Comparison of ENCODE assay signal across 23 cellular contexts in the genomic region with DNA sequence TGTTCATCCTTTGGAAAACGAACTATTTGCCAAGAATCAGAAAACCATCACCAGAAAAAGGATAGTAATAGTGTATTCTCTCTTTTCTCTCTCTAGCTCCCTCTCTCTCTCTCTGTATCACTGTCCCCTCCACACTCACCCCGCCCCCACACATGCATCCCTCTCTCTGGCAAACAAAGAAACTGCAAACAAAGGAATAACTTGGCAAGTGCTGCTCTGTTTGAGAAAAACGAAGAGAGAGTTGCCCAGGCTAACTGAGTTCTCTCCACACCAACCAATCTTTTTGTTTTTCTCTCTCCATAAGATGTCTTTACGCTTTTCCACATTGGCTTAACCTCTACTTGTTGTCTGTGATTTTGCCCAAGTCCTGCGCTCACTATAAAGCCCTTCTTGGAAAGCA.
DNase-seq lines count a peak whose midpoint lies in the region; ATAC-seq lines count a peak whose summit lies in the region.
"Had no signal": no experiment of that assay in that cellular context is flagged by ENCODE, and none has a peak within 500 bp of the region (broad histone marks: within the 10 kb centered on the region; RNA-seq: fewer than 3 reads in every experiment).

No MANE protein-coding gene starts in this region.

- H3K79me1 ChIP-seq in mesendoderm (ENCODE audit: low read length) (no peaks in the 10 kb centered on the region), mesenchymal stem cell (replicated peaks; ENCODE audit: low read length, poor library complexity, severe bottlenecking) (no peaks in the 10 kb centered on the region)

- H4K5ac ChIP-seq in mesendoderm (ENCODE audit: low read length), result no peak overlapping the region

- H3K27ac Mint-ChIP-seq in activated CD4-positive, alpha-beta memory T cell treated with anti-CD3 and anti-CD28 coated beads for 36 hours, result no peak overlapping the region
- H3K27ac Mint-ChIP-seq: activated CD8-positive, alpha-beta memory T cell treated with anti-CD3 and anti-CD28 coated beads, Interleukin-2, amount 10 ng/mL, durations not matched to agents 7 days and 5 days; activated naive CD4-positive, alpha-beta T cell treated with anti-CD3 and anti-CD28 coated beads, Interleukin-2, amount 50 U/mL, for 24 hours; T-cell had no signal

- H3K4ac ChIP-seq in mesendoderm (ENCODE audit: low read depth, low read length) (no peak overlapping the region), mesenchymal stem cell (ENCODE audit: low read depth in 1 of 2, low read length in 2 of 2) (no peak overlapping the region)

- no peak overlapping the region for H2BK15ac ChIP-seq in mesendoderm (replicated peaks; ENCODE audit: low read depth)
- H2BK15ac ChIP-seq in mesenchymal stem cell (ENCODE audit: low read depth, poor library complexity, severe bottlenecking), result no peak overlapping the region

- H3K9ac ChIP-seq in mesendoderm (ENCODE audit: low read length) (no peak overlapping the region), mesenchymal stem cell (ENCODE audit: low read length) (no peak overlapping the region)
- H3K9ac ChIP-seq: BLaER1 had no signal

- H3K27me3 ChIP-seq in ectodermal cell (ENCODE audit: control insufficient read depth, insufficient read depth, low read length, poor library complexity, severe bottlenecking), result no peaks in the 10 kb centered on the region
- H3K27me3 ChIP-seq in mesendoderm (ENCODE audit: insufficient read depth, low read length, poor library complexity), result no peaks in the 10 kb centered on the region
- no peaks in the 10 kb centered on the region for H3K27me3 ChIP-seq in mesenchymal stem cell (ENCODE audit: control insufficient read depth in 1 of 2, insufficient read depth in 1 of 2, low read length in 2 of 2)
- H3K27me3 ChIP-seq: BLaER1, right lobe of liver had no signal

- H2AK5ac ChIP-seq in mesendoderm (ENCODE audit: low read length) (no peak overlapping the region), mesenchymal stem cell (ENCODE audit: low read length, severe bottlenecking) (no peak overlapping the region)

- no peak overlapping the region for H4K91ac ChIP-seq in mesenchymal stem cell (ENCODE audit: low read length)

- CTCF ChIA-PET in activated CD4-positive, alpha-beta memory T cell treated with anti-CD3 and anti-CD28 coated beads for 36 hours (lab: Charles Lee), result no interaction called here

- H3K4me1 ChIP-seq in ectodermal cell (ENCODE audit: control insufficient read depth, insufficient read depth, low read length) (no peaks in the 10 kb centered on the region), mesendoderm (ENCODE audit: control insufficient read depth, low read depth, low read length) (no peaks in the 10 kb centered on the region), mesenchymal stem cell (ENCODE audit: control insufficient read depth, insufficient read depth, low read depth, low read length) (no peaks in the 10 kb centered on the region)
- H3K4me1 ChIP-seq: A549, BLaER1, lower lobe of right lung, right lobe of liver had no signal

- H3K79me2 ChIP-seq in mesendoderm (ENCODE audit: control insufficient read depth, insufficient read depth, low read length), result no peaks in the 10 kb centered on the region

- peaks cover 9% of the 10 kb centered on the region for H3K27me3 Mint-ChIP-seq in activated CD4-positive, alpha-beta memory T cell treated with anti-CD3 and anti-CD28 coated beads for 36 hours
- H3K27me3 Mint-ChIP-seq: activated CD8-positive, alpha-beta memory T cell treated with anti-CD3 and anti-CD28 coated beads, Interleukin-2, amount 10 ng/mL, durations not matched to agents 7 days and 5 days had no signal

- H2BK12ac ChIP-seq in mesenchymal stem cell (ENCODE audit: low read length in 2 of 2), result no peak overlapping the region

- peak; percentile 24 for DNase-seq in NCI-H748 (lab: John Stamatoyannopoulos, UW; ENCODE audit: unreplicated experiment)
- no peak for DNase-seq in NCI-H748 treated with DMSO at 0.1 percent for 48 hours (lab: John Stamatoyannopoulos, UW)
- peak; percentile 60 for DNase-seq in mesendoderm
- peak; percentile 13 for DNase-seq in superior temporal gyrus (ENCODE audit: extremely low spot score)
- no peak for DNase-seq in mesenchymal stem cell
- DNase-seq in activated CD4-positive, alpha-beta memory T cell treated with anti-CD3 and anti-CD28 coated beads for 36 hours, result no peak
- DNase-seq: activated CD4-positive, alpha-beta T cell treated with anti-CD3 and anti-CD28 coated beads for 4 hours; activated CD8-positive, alpha-beta memory T cell treated with anti-CD3 and anti-CD28 coated beads, Interleukin-2, amount 10 ng/mL, durations not matched to agents 7 days and 5 days; aorta; central memory CD4-positive, alpha-beta T cell; lower lobe of right lung; NCI-H1105 treated with DMSO at 0.1 percent for 48 hours; NCI-H82; PC-3; right lobe of liver; SIG-M5; stimulated activated CD4-positive, alpha-beta T cell treated with anti-CD3 and anti-CD28 coated beads, Interleukin-15, amount 100 ng/mL, for 24 hours; T-cell had no signal

- H2BK120ac ChIP-seq in mesendoderm (ENCODE audit: low read depth, low read length) (no peak overlapping the region), mesenchymal stem cell (ENCODE audit: low read depth, low read length) (no peak overlapping the region)

- peaks cover 2% of the 10 kb centered on the region for H3K36me3 Mint-ChIP-seq in activated CD4-positive, alpha-beta memory T cell treated with anti-CD3 and anti-CD28 coated beads for 36 hours
- H3K36me3 Mint-ChIP-seq: activated CD8-positive, alpha-beta memory T cell treated with anti-CD3 and anti-CD28 coated beads, Interleukin-2, amount 10 ng/mL, durations not matched to agents 7 days and 5 days; activated naive CD4-positive, alpha-beta T cell treated with anti-CD3 and anti-CD28 coated beads, Interleukin-2, amount 50 U/mL, for 24 hours; T-cell had no signal

- H3K4me1 Mint-ChIP-seq in activated CD4-positive, alpha-beta memory T cell treated with anti-CD3 and anti-CD28 coated beads for 36 hours (ENCODE audit: low read depth), result no peaks in the 10 kb centered on the region
- H3K4me1 Mint-ChIP-seq: activated CD8-positive, alpha-beta memory T cell treated with anti-CD3 and anti-CD28 coated beads, Interleukin-2, amount 10 ng/mL, durations not matched to agents 7 days and 5 days; activated naive CD4-positive, alpha-beta T cell treated with anti-CD3 and anti-CD28 coated beads, Interleukin-2, amount 50 U/mL, for 24 hours; T-cell had no signal

- POLR2A ChIA-PET in activated CD4-positive, alpha-beta memory T cell treated with anti-CD3 and anti-CD28 coated beads for 36 hours (lab: Charles Lee), result no interaction called here

- intact Hi-C loops in activated CD4-positive, alpha-beta memory T cell treated with anti-CD3 and anti-CD28 coated beads for 36 hours (cut with micrococcal nuclease), result no loop called here

- H3K4me3 ChIP-seq in ectodermal cell (ENCODE audit: insufficient read depth, low read depth, low read length) (no peak overlapping the region), mesendoderm (ENCODE audit: low read length) (no peak overlapping the region), mesenchymal stem cell (ENCODE audit: insufficient read depth in 1 of 2, low read depth in 1 of 2, low read length in 2 of 2) (no peak overlapping the region)
- H3K4me3 ChIP-seq: A549, BLaER1, lower lobe of right lung, right lobe of liver had no signal

- peaks cover 2% of the 10 kb centered on the region for H3K9me3 Mint-ChIP-seq in activated CD4-positive, alpha-beta memory T cell treated with anti-CD3 and anti-CD28 coated beads for 36 hours
- H3K9me3 Mint-ChIP-seq: activated naive CD4-positive, alpha-beta T cell treated with anti-CD3 and anti-CD28 coated beads, Interleukin-2, amount 50 U/mL, for 24 hours had no signal

- 52 to 57% methylated on average over 5 of the region's 5 CpGs for WGBS in ectodermal cell, 2 experiments
- WGBS in mesendoderm (ENCODE audit: extremely low coverage, insufficient coverage, low lambda C conversion rate), result no CpG with 5 or more reads among the region's 5 CpGs
- 54% methylated on average over 5 of the region's 5 CpGs for WGBS in mesenchymal stem cell

- H3K4me3 Mint-ChIP-seq in activated CD4-positive, alpha-beta memory T cell treated with anti-CD3 and anti-CD28 coated beads for 36 hours, result no peak overlapping the region
- H3K4me3 Mint-ChIP-seq: activated CD8-positive, alpha-beta memory T cell treated with anti-CD3 and anti-CD28 coated beads, Interleukin-2, amount 10 ng/mL, durations not matched to agents 7 days and 5 days; activated naive CD4-positive, alpha-beta T cell treated with anti-CD3 and anti-CD28 coated beads, Interleukin-2, amount 50 U/mL, for 24 hours; T-cell had no signal

- H3K36me3 ChIP-seq in ectodermal cell (ENCODE audit: control insufficient read depth, insufficient read depth, low read length), result no peaks in the 10 kb centered on the region
- H3K36me3 ChIP-seq in mesendoderm (ENCODE audit: control insufficient read depth, insufficient read depth, low read length), result no peaks in the 10 kb centered on the region
- H3K36me3 ChIP-seq in mesenchymal stem cell (ENCODE audit: control insufficient read depth in 1 of 2, insufficient read depth in 2 of 2, low read depth in 1 of 2, low read length in 2 of 2), result no peaks in the 10 kb centered on the region
- H3K36me3 ChIP-seq: BLaER1, lower lobe of right lung, right lobe of liver had no signal

- H3K23ac ChIP-seq in mesendoderm (ENCODE audit: low read length), result no peak overlapping the region
- H3K23ac ChIP-seq in mesenchymal stem cell (ENCODE audit: low read length in 2 of 2), result no peak overlapping the region

- H2BK5ac ChIP-seq in mesendoderm (ENCODE audit: low read length) (no peak overlapping the region), mesenchymal stem cell (ENCODE audit: low read depth, low read length, poor library complexity, severe bottlenecking) (no peak overlapping the region)

- no peak overlapping the region for H3K18ac ChIP-seq in mesendoderm (ENCODE audit: low read length)
- H3K18ac ChIP-seq in mesenchymal stem cell (ENCODE audit: low read depth in 1 of 2, low read length in 2 of 2), result no peak overlapping the region

- H4K8ac ChIP-seq in mesendoderm (ENCODE audit: low read depth, low read length), result no peak overlapping the region
- no peak overlapping the region for H4K8ac ChIP-seq in mesenchymal stem cell (ENCODE audit: low read length)

- H3K27ac ChIP-seq in ectodermal cell (ENCODE audit: insufficient read depth, low read depth, low read length, poor library complexity, severe bottlenecking) (peak overlapping the region; percentile 70), mesendoderm (ENCODE audit: low read depth, low read length) (no peak overlapping the region), mesenchymal stem cell (ENCODE audit: low read length, poor library complexity, severe bottlenecking) (no peak overlapping the region)
- H3K27ac ChIP-seq: A549, BLaER1, lower lobe of right lung, right lobe of liver had no signal

- no peak overlapping the region for H3K4me2 ChIP-seq in mesendoderm (ENCODE audit: low read length)
- no peak overlapping the region for H3K4me2 ChIP-seq in mesenchymal stem cell (ENCODE audit: low read length, poor library complexity, severe bottlenecking)
- H3K4me2 ChIP-seq: A549, BLaER1 had no signal

- no peak overlapping the region for H2AFZ ChIP-seq in mesenchymal stem cell (ENCODE audit: low read depth, low read length)

- ATAC-seq in HG02798 (IDR thresholded peaks at IDR 0.05; ENCODE audit: poor library complexity, unreplicated experiment), result no peak
- ATAC-seq: A549; activated CD8-positive, alpha-beta memory T cell treated with anti-CD3 and anti-CD28 coated beads, Interleukin-2, amount 10 ng/mL, durations not matched to agents 7 days and 5 days; lower lobe of right lung; PC-3; right lobe of liver; T-cell had no signal

- H3K56ac ChIP-seq in mesendoderm (ENCODE audit: low read length), result peak overlapping the region; percentile 58

- H3K9me3 ChIP-seq in ectodermal cell (ENCODE audit: control insufficient read depth, low read length), result no peaks in the 10 kb centered on the region
- H3K9me3 ChIP-seq in mesenchymal stem cell (ENCODE audit: control insufficient read depth, low read length), result peaks cover 13% of the 10 kb centered on the region
- H3K9me3 ChIP-seq: BLaER1, lower lobe of right lung, right lobe of liver had no signal

- no peak overlapping the region for H3K14ac ChIP-seq in mesenchymal stem cell (ENCODE audit: low read length in 2 of 2)

Comparison
In these comparisons a context has a peak if more than half of its experiments do, and no peak if none do; other contexts are left out.
1. DNase-seq: peak in NCI-H748 (single experiment), mesendoderm (single experiment) and superior temporal gyrus (single experiment); none in NCI-H748 treated with DMSO at 0.1 percent for 48 hours (single experiment), mesenchymal stem cell (single experiment) and activated CD4-positive, alpha-beta memory T cell treated with anti-CD3 and anti-CD28 coated beads for 36 hours (single experiment).